Comparison of ENCODE assay signal across 11 cellular contexts in genomic region chr6:163356324-163356723, GRCh38. TPM values are rescaled to one million over a fixed set of nuclear protein-coding genes. Genes with fewer than 3 reads are reported as not detected.
A peak's percentile ranks its signal among the peaks of the same experiment; 100 is the strongest.
DNase-seq lines count a peak whose midpoint lies in the region; ATAC-seq, FAIRE-seq and TF ChIP-seq lines count a peak whose summit lies in the region.
"Had no signal": no experiment of that assay in that cellular context is flagged by ENCODE, and none has a peak within 500 bp of the region (broad histone marks: within the 10 kb centered on the region; RNA-seq: fewer than 3 reads in every experiment).

No MANE protein-coding gene starts in this region.

- POLR2A ChIA-PET in naive thymus-derived CD8-positive, alpha-beta T cell (lab: Charles Lee) = no interaction called here

- H4K91ac ChIP-seq in mesenchymal stem cell (ENCODE audit: low read length) = peak overlapping the region; percentile 76

- no peaks in the 10 kb centered on the region for H3K9me3 ChIP-seq in mesenchymal stem cell (ENCODE audit: control insufficient read depth, low read length)
- H3K9me3 ChIP-seq: prostate gland had no signal

- no peaks in the 10 kb centered on the region for H3K36me3 ChIP-seq in mesenchymal stem cell (ENCODE audit: control insufficient read depth in 1 of 2, insufficient read depth in 2 of 2, low read depth in 1 of 2, low read length in 2 of 2)
- H3K36me3 ChIP-seq: prostate gland had no signal

- H3K36me3 Mint-ChIP-seq in naive thymus-derived CD8-positive, alpha-beta T cell = no peaks in the 10 kb centered on the region

- H3K4me1 ChIP-seq in mesenchymal stem cell (ENCODE audit: control insufficient read depth, insufficient read depth, low read depth, low read length) = peaks cover 15% of the 10 kb centered on the region
- H3K4me1 ChIP-seq: prostate gland had no signal

- H2AK5ac ChIP-seq in mesenchymal stem cell (ENCODE audit: low read length, severe bottlenecking) = no peak overlapping the region

- peaks cover 4 to 18% (median 10%) of the 10 kb centered on the region in 5 donors for H3K27me3 Mint-ChIP-seq in naive thymus-derived CD8-positive, alpha-beta T cell

- peak overlapping the region; percentile 68 for H3K9ac ChIP-seq in mesenchymal stem cell (ENCODE audit: low read length)

- no peak overlapping the region for H2BK15ac ChIP-seq in mesenchymal stem cell (ENCODE audit: low read depth, poor library complexity, severe bottlenecking)

- peak overlapping the region; percentile 69 for H2BK120ac ChIP-seq in mesenchymal stem cell (ENCODE audit: low read depth, low read length)

- H2AFZ ChIP-seq in mesenchymal stem cell (ENCODE audit: low read depth, low read length) = no peak overlapping the region

- peak overlapping the region; percentile 51 to 100 (median 97) for H3K27ac ChIP-seq in dorsolateral prefrontal cortex
- H3K27ac ChIP-seq in mesenchymal stem cell (ENCODE audit: low read length, poor library complexity, severe bottlenecking) = peak overlapping the region; percentile 87
- H3K27ac ChIP-seq: C4-2B, prostate gland had no signal

- H3K27me3 ChIP-seq in dorsolateral prefrontal cortex = no peaks in the 10 kb centered on the region
- H3K27me3 ChIP-seq in mesenchymal stem cell (ENCODE audit: control insufficient read depth in 1 of 2, insufficient read depth in 1 of 2, low read length in 2 of 2) = no peaks in the 10 kb centered on the region

- H3K14ac ChIP-seq in mesenchymal stem cell (ENCODE audit: low read length in 2 of 2) = peak overlapping the region in 1 of 2 experiments; percentile 8

- intact Hi-C loops in Right ventricle myocardium inferior (cut with DNase I) = loop anchor here (5.0 kb wide), 1 partner anchor 36 kb away; no protein-coding TSS in a partner anchor
- intact Hi-C loops in cardiac septum (cut with DNase I) = loop anchor here (5.0 kb wide), 1 partner anchor 41 kb away; no protein-coding TSS in a partner anchor
- intact Hi-C loops in dorsolateral prefrontal cortex (cut with DNase I) = loop anchor here in 1 of 2 donors (5.0 kb wide), 1 partner anchor 41 kb away; no protein-coding TSS in a partner anchor

- H2BK12ac ChIP-seq in mesenchymal stem cell (ENCODE audit: low read length in 2 of 2) = no peak overlapping the region

- DNase-seq in Right ventricle myocardium inferior (ENCODE audit: missing footprints) = peak; percentile 87
- DNase-seq in cardiac septum (ENCODE audit: low spot score) = no peak
- peak in 9 of 10 donors; percentile 64 to 83 (median 76) for DNase-seq in dorsolateral prefrontal cortex
- DNase-seq in mesenchymal stem cell = peak; percentile 89
- peak; percentile 61 for DNase-seq in urothelium cell line (ENCODE audit: low spot score)
- no peak for DNase-seq in naive thymus-derived CD8-positive, alpha-beta T cell
- no peak for DNase-seq in foreskin melanocyte
- no peak for DNase-seq in stimulated activated CD4-positive, alpha-beta T cell treated with anti-CD3 and anti-CD28 coated beads, Interleukin-2, amount 100 ng/mL, for 48 hours
- DNase-seq: NK-92 treated with Interleukin-12 subunit alpha and Interleukin-12 subunit beta, amount 100 ng/mL, for 24 hours had no signal

- FAIRE-seq in urothelium cell line (lab: Jason Lieb, UNC) = no peak

- peak overlapping the region; percentile 62 to 82 for H3K18ac ChIP-seq in mesenchymal stem cell (ENCODE audit: low read depth in 1 of 2, low read length in 2 of 2)

- ATAC-seq in Right ventricle myocardium inferior = peak; percentile 46
- ATAC-seq in naive thymus-derived CD8-positive, alpha-beta T cell = no peak

- H2BK5ac ChIP-seq in mesenchymal stem cell (ENCODE audit: low read depth, low read length, poor library complexity, severe bottlenecking) = no peak overlapping the region

- WGBS in mesenchymal stem cell = 0% methylated on average over 8 of the region's 13 CpGs

- H3K79me1 ChIP-seq in mesenchymal stem cell (replicated peaks; ENCODE audit: low read length, poor library complexity, severe bottlenecking) = no peaks in the 10 kb centered on the region

- H3K4me1 Mint-ChIP-seq in naive thymus-derived CD8-positive, alpha-beta T cell = peaks cover 0 to 9% (median 2%) of the 10 kb centered on the region in 4 donors

- no peaks in the 10 kb centered on the region for H3K9me3 Mint-ChIP-seq in naive thymus-derived CD8-positive, alpha-beta T cell

- no peak overlapping the region for H3K27ac Mint-ChIP-seq in naive thymus-derived CD8-positive, alpha-beta T cell

- peak overlapping the region; percentile 93 for H4K8ac ChIP-seq in mesenchymal stem cell (ENCODE audit: low read length)

- peak in 1 of 56 donors; percentile 10 for TF ChIP-seq CTCF in dorsolateral prefrontal cortex (IDR thresholded peaks at IDR 0.05 in 54 of 56, conservative IDR thresholded peaks at IDR 0.05 in 2 of 56; ENCODE audit: low read depth in 1 of 56, partially characterized antibody in 56 of 56)

- H3K4ac ChIP-seq in mesenchymal stem cell (ENCODE audit: low read depth in 1 of 2, low read length in 2 of 2) = peak overlapping the region; percentile 13 to 24

- no peak overlapping the region for H3K4me2 ChIP-seq in mesenchymal stem cell (ENCODE audit: low read length, poor library complexity, severe bottlenecking)

- H3K4me3 Mint-ChIP-seq in naive thymus-derived CD8-positive, alpha-beta T cell = no peak overlapping the region

- H3K4me3 ChIP-seq in dorsolateral prefrontal cortex (peak overlapping the region in 23 of 59 donors; percentile 1 to 48 (median 35)), mesenchymal stem cell (ENCODE audit: insufficient read depth in 1 of 2, low read depth in 1 of 2, low read length in 2 of 2) (peak overlapping the region in 1 of 2 experiments; percentile 71)
- H3K4me3 ChIP-seq: prostate gland had no signal

- H3K23ac ChIP-seq in mesenchymal stem cell (ENCODE audit: low read length in 2 of 2) = no peak overlapping the region

RNA-seq across cellular contexts. Expression of gene QKI, which starts 58.2 kb away (rescaled TPM):
- 459 TPM for total RNA-seq in Right ventricle myocardium inferior
- total RNA-seq in cardiac septum = 460 TPM
- 1,000 to 10,000 TPM in 8 of 120 experiments, 100 to 1,000 TPM in 112; 292 to 1,535 (median 581) TPM for total RNA-seq in dorsolateral prefrontal cortex
- polyA plus RNA-seq in mesenchymal stem cell (2013, experiment 1 of 2) = 92.5 TPM
- 90.5 TPM for polyA plus RNA-seq in mesenchymal stem cell (2013, experiment 2 of 2)
- total RNA-seq in naive thymus-derived CD8-positive, alpha-beta T cell = 10 to 100 TPM; 64.0 to 65.7 TPM
- polyA plus RNA-seq in naive thymus-derived CD8-positive, alpha-beta T cell = 10 to 100 TPM in 2 of 3 donors, 1 to 10 TPM in 1; 8.8 to 36.0 (median 29.6) TPM

Comparison
In these comparisons a context has a peak if more than half of its experiments do, and no peak if none do; other contexts are left out.
1. DNase-seq: peak in Right ventricle myocardium inferior (single experiment), dorsolateral prefrontal cortex (9 of 10), mesenchymal stem cell (single experiment) and urothelium cell line (single experiment); none in cardiac septum (single experiment), naive thymus-derived CD8-positive, alpha-beta T cell (0 of 10), foreskin melanocyte (single experiment) and stimulated activated CD4-positive, alpha-beta T cell treated with anti-CD3 and anti-CD28 coated beads, Interleukin-2, amount 100 ng/mL, for 48 hours (0 of 2).